In the genomic region with DNA sequence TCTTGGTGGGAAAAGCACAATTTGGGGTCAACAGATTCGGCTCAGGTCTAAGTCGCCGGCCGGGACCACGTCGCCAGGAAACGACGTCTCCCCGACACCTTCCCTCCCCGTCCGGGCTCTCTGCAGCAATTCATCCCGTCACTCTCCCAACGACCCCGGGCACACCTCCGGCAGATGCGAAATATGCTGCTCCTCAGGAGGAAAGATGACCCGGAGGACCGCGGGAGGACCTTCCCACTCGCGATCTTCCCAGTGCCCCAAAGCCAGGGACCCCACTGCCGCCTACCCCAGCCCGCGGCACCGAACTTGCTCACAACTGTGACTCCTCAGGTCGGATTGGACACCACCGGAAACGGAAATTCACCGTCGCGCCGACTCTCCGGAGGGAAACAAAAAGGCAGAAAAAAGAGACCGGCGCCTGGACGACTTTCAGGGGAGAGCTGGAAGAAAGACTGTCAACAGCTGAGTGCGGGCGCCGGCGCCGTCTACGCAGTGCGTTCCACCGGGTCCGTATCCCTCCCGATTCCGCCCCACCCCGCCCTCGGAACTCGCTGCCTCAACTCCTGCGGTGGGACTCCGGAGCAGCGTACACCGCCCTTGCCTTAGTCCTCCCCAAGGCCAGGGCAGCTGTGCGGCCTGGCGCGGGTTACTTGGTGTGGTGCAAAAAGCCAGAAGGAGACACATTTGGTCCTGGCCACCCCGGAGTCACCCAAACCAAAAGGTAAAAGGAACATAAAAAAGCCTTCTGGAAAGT, we compare ENCODE assay signal across 1 cellular context.
TF ChIP-seq lines count a peak whose summit lies in the region.

No MANE protein-coding gene starts in this region.

TF ChIP-seq in H1, 55 proteins besides CTCF, POLR2A, EP300 and RAD21:
- TF ChIP-seq GABPA (IDR thresholded peaks at IDR 0.05; ENCODE audit: borderline replicate concordance, insufficient read depth, low read length) (peak; percentile 99), MAFK (IDR thresholded peaks at IDR 0.05; ENCODE audit: low read depth, low read length) (no peak), BCL11A (IDR thresholded peaks at IDR 0.05; ENCODE audit: low read depth in 2 of 2, low read length in 2 of 2) (no peak), RNF2 (IDR thresholded peaks at IDR 0.05; ENCODE audit: borderline replicate concordance, low read depth, low read length, missing control alignments, poor library complexity, severe bottlenecking) (no peak), GTF2F1 (IDR thresholded peaks at IDR 0.05; ENCODE audit: borderline replicate concordance, low read depth, low read length) (no peak), SIX5 (IDR thresholded peaks at IDR 0.05; ENCODE audit: low read depth, low read length) (peak; percentile 29; the same call in 1 of the 2 replicates), POLR2AphosphoS5 (IDR thresholded peaks at IDR 0.05; ENCODE audit: low read depth, low read length) (peak; percentile 94), SIN3A (conservative IDR thresholded peaks at IDR 0.05 in 1 of 2, IDR thresholded peaks at IDR 0.05 in 1 of 2; ENCODE audit: low read depth in 1 of 2, low read length in 2 of 2) (peak; percentile 96 to 98), ASH2L (IDR thresholded peaks at IDR 0.05; ENCODE audit: low read length) (peak; percentile 96), TAF1 (IDR thresholded peaks at IDR 0.05; ENCODE audit: low read depth, low read length) (peak; percentile 95), PHF8 (conservative IDR thresholded peaks at IDR 0.05; ENCODE audit: low read depth, low read length) (peak; percentile 95), BRCA1 (IDR thresholded peaks at IDR 0.05; ENCODE audit: low read depth, low read length) (no peak), BACH1 (IDR thresholded peaks at IDR 0.05; ENCODE audit: low read length) (no peak), SRF (IDR thresholded peaks at IDR 0.05; ENCODE audit: low read depth, low read length) (peak; percentile 59; the same call in 1 of the 2 replicates), KDM5A (IDR thresholded peaks at IDR 0.05; ENCODE audit: low read length) (peak; percentile 84), CHD2 (IDR thresholded peaks at IDR 0.05; ENCODE audit: low read length) (peak; percentile 29; the same call in 1 of the 2 replicates), JUND (IDR thresholded peaks at IDR 0.05; ENCODE audit: low read length) (no peak), CEBPB (IDR thresholded peaks at IDR 0.05; ENCODE audit: low read depth, low read length) (no peak; the same call in 1 of the 2 replicates), HDAC2 (IDR thresholded peaks at IDR 0.05; ENCODE audit: borderline replicate concordance in 1 of 2, low read depth in 2 of 2, low read length in 2 of 2) (peak; percentile 79 to 81; a peak in 2 of 4 replicates), EGR1 (IDR thresholded peaks at IDR 0.05; ENCODE audit: borderline replicate concordance, low read depth, low read length) (0 out of 2 replicates have a peak, but pooled peaks have one; percentile 26), KDM4A (IDR thresholded peaks at IDR 0.05; ENCODE audit: low read depth, low read length, severe bottlenecking) (peak; percentile 68), HDAC6 (IDR thresholded peaks at IDR 0.05; ENCODE audit: low read depth, low read length) (no peak), POU5F1 (IDR thresholded peaks at IDR 0.05; ENCODE audit: low read depth, low read length) (no peak), RBBP5 (IDR thresholded peaks at IDR 0.05; ENCODE audit: borderline replicate concordance, low read depth, low read length) (peak; percentile 56; the same call in 1 of the 2 replicates), SIRT6 (IDR thresholded peaks at IDR 0.05; ENCODE audit: low read length) (no peak), RFX5 (IDR thresholded peaks at IDR 0.05; ENCODE audit: borderline replicate concordance, low read depth, low read length) (no peak), EZH2 (IDR thresholded peaks at IDR 0.05; ENCODE audit: low read depth, low read length, severe bottlenecking) (no peak), NANOG (IDR thresholded peaks at IDR 0.05; ENCODE audit: insufficient read depth, low read depth, low read length, poor library complexity, severe bottlenecking) (peak; percentile 13), TCF12 (IDR thresholded peaks at IDR 0.05; ENCODE audit: low read depth, low read length) (0 out of 2 replicates have a peak, but pooled peaks have one; percentile 28), TEAD4 (IDR thresholded peaks at IDR 0.05; ENCODE audit: low read depth, low read length) (no peak), RXRA (IDR thresholded peaks at IDR 0.05; ENCODE audit: insufficient read depth, low read depth, low read length) (no peak), FOSL1 (IDR thresholded peaks at IDR 0.05; ENCODE audit: insufficient read depth, low read depth, low read length) (no peak), YY1 (IDR thresholded peaks at IDR 0.05; ENCODE audit: low read depth, low read length) (no peak), CBX8 (IDR thresholded peaks at IDR 0.05; ENCODE audit: borderline replicate concordance, low read depth, low read length) (no peak), TBP (IDR thresholded peaks at IDR 0.05; ENCODE audit: low read depth, low read length) (peak; percentile 91), SAP30 (IDR thresholded peaks at IDR 0.05; ENCODE audit: insufficient read depth, insufficient replicate concordance, low read length) (no peak), CREB1 (IDR thresholded peaks at IDR 0.05) (peak; percentile 91), SP1 (IDR thresholded peaks at IDR 0.05; ENCODE audit: low read depth, low read length) (0 out of 2 replicates have a peak, but pooled peaks have one; percentile 19), SUZ12 (IDR thresholded peaks at IDR 0.05; ENCODE audit: low read length) (no peak), CTBP2 (IDR thresholded peaks at IDR 0.05; ENCODE audit: borderline replicate concordance, insufficient read depth, insufficient read length, low read length) (no peak), JUN (IDR thresholded peaks at IDR 0.05; ENCODE audit: low read depth, low read length) (no peak), SP2 (IDR thresholded peaks at IDR 0.05; ENCODE audit: low read length) (no peak), SP4 (IDR thresholded peaks at IDR 0.05; ENCODE audit: low read length) (peak; percentile 84; the same call in 1 of the 2 replicates), CHD1 (IDR thresholded peaks at IDR 0.05; ENCODE audit: low read depth, low read length) (no peak), ZNF274 (IDR thresholded peaks at IDR 0.05; ENCODE audit: borderline replicate concordance, extremely low read depth, low read length) (no peak), CBX5 (IDR thresholded peaks at IDR 0.05; ENCODE audit: low read depth, low read length) (no peak), TAF7 (optimal IDR thresholded peaks at IDR 0.05; ENCODE audit: borderline replicate concordance, low read depth, low read length) (peak; percentile 83), NRF1 (IDR thresholded peaks at IDR 0.05; ENCODE audit: low read depth, low read length) (no peak), KDM1A (IDR thresholded peaks at IDR 0.05; ENCODE audit: borderline replicate concordance, low read length) (no peak)
- TF ChIP-seq, protein P1, sequence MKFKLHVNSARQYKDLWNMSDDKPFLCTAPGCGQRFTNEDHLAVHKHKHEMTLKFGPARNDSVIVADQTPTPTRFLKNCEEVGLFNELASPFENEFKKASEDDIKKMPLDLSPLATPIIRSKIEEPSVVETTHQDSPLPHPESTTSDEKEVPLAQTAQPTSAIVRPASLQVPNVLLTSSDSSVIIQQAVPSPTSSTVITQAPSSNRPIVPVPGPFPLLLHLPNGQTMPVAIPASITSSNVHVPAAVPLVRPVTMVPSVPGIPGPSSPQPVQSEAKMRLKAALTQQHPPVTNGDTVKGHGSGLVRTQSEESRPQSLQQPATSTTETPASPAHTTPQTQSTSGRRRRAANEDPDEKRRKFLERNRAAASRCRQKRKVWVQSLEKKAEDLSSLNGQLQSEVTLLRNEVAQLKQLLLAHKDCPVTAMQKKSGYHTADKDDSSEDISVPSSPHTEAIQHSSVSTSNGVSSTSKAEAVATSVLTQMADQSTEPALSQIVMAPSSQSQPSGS (IDR thresholded peaks at IDR 0.05; ENCODE audit: low read length): peak; percentile 28; the same call in 1 of the 2 replicates
- TF ChIP-seq, protein P2, sequence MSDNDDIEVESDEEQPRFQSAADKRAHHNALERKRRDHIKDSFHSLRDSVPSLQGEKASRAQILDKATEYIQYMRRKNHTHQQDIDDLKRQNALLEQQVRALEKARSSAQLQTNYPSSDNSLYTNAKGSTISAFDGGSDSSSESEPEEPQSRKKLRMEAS (IDR thresholded peaks at IDR 0.05): no peak; the same call in 1 of the 2 replicates
- TF ChIP-seq, protein P3, sequence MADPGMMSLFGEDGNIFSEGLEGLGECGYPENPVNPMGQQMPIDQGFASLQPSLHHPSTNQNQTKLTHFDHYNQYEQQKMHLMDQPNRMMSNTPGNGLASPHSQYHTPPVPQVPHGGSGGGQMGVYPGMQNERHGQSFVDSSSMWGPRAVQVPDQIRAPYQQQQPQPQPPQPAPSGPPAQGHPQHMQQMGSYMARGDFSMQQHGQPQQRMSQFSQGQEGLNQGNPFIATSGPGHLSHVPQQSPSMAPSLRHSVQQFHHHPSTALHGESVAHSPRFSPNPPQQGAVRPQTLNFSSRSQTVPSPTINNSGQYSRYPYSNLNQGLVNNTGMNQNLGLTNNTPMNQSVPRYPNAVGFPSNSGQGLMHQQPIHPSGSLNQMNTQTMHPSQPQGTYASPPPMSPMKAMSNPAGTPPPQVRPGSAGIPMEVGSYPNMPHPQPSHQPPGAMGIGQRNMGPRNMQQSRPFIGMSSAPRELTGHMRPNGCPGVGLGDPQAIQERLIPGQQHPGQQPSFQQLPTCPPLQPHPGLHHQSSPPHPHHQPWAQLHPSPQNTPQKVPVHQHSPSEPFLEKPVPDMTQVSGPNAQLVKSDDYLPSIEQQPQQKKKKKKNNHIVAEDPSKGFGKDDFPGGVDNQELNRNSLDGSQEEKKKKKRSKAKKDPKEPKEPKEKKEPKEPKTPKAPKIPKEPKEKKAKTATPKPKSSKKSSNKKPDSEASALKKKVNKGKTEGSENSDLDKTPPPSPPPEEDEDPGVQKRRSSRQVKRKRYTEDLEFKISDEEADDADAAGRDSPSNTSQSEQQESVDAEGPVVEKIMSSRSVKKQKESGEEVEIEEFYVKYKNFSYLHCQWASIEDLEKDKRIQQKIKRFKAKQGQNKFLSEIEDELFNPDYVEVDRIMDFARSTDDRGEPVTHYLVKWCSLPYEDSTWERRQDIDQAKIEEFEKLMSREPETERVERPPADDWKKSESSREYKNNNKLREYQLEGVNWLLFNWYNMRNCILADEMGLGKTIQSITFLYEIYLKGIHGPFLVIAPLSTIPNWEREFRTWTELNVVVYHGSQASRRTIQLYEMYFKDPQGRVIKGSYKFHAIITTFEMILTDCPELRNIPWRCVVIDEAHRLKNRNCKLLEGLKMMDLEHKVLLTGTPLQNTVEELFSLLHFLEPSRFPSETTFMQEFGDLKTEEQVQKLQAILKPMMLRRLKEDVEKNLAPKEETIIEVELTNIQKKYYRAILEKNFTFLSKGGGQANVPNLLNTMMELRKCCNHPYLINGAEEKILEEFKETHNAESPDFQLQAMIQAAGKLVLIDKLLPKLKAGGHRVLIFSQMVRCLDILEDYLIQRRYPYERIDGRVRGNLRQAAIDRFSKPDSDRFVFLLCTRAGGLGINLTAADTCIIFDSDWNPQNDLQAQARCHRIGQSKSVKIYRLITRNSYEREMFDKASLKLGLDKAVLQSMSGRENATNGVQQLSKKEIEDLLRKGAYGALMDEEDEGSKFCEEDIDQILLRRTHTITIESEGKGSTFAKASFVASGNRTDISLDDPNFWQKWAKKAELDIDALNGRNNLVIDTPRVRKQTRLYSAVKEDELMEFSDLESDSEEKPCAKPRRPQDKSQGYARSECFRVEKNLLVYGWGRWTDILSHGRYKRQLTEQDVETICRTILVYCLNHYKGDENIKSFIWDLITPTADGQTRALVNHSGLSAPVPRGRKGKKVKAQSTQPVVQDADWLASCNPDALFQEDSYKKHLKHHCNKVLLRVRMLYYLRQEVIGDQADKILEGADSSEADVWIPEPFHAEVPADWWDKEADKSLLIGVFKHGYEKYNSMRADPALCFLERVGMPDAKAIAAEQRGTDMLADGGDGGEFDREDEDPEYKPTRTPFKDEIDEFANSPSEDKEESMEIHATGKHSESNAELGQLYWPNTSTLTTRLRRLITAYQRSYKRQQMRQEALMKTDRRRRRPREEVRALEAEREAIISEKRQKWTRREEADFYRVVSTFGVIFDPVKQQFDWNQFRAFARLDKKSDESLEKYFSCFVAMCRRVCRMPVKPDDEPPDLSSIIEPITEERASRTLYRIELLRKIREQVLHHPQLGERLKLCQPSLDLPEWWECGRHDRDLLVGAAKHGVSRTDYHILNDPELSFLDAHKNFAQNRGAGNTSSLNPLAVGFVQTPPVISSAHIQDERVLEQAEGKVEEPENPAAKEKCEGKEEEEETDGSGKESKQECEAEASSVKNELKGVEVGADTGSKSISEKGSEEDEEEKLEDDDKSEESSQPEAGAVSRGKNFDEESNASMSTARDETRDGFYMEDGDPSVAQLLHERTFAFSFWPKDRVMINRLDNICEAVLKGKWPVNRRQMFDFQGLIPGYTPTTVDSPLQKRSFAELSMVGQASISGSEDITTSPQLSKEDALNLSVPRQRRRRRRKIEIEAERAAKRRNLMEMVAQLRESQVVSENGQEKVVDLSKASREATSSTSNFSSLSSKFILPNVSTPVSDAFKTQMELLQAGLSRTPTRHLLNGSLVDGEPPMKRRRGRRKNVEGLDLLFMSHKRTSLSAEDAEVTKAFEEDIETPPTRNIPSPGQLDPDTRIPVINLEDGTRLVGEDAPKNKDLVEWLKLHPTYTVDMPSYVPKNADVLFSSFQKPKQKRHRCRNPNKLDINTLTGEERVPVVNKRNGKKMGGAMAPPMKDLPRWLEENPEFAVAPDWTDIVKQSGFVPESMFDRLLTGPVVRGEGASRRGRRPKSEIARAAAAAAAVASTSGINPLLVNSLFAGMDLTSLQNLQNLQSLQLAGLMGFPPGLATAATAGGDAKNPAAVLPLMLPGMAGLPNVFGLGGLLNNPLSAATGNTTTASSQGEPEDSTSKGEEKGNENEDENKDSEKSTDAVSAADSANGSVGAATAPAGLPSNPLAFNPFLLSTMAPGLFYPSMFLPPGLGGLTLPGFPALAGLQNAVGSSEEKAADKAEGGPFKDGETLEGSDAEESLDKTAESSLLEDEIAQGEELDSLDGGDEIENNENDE (IDR thresholded peaks at IDR 0.05; ENCODE audit: insufficient replicate concordance, low read length): no peak
- TF ChIP-seq, protein P4, sequence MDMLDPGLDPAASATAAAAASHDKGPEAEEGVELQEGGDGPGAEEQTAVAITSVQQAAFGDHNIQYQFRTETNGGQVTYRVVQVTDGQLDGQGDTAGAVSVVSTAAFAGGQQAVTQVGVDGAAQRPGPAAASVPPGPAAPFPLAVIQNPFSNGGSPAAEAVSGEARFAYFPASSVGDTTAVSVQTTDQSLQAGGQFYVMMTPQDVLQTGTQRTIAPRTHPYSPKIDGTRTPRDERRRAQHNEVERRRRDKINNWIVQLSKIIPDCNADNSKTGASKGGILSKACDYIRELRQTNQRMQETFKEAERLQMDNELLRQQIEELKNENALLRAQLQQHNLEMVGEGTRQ (IDR thresholded peaks at IDR 0.05; ENCODE audit: low read length): no peak
- TF ChIP-seq, protein P5, sequence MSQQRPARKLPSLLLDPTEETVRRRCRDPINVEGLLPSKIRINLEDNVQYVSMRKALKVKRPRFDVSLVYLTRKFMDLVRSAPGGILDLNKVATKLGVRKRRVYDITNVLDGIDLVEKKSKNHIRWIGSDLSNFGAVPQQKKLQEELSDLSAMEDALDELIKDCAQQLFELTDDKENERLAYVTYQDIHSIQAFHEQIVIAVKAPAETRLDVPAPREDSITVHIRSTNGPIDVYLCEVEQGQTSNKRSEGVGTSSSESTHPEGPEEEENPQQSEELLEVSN (IDR thresholded peaks at IDR 0.05): peak; percentile 28; the same call in 1 of the 2 replicates
- TF ChIP-seq, protein P6, sequence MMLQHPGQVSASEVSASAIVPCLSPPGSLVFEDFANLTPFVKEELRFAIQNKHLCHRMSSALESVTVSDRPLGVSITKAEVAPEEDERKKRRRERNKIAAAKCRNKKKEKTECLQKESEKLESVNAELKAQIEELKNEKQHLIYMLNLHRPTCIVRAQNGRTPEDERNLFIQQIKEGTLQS (IDR thresholded peaks at IDR 0.05; ENCODE audit: insufficient read depth, low read depth, low read length): no peak
